17 cellular contexts compared by ENCODE assay signal in the genomic region with DNA sequence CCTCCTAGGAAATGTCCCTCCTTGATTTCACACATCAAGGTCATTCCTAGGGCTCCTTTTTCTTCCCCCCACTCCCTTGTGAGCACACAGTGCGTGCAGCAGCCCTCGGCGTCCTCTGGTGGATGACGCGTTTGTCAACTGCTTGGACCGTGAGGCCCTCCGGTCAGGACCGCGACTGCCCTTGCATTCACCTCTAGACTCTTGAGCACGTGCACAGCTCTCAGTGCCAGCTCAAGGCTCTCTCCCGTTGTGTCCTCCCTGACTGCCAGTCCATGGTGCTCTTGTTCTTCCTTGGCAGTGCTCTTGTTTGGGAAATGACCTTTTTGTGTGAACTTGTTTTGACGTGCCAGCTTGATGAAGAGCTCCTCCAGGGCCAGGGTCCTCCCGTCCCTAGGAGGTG.
DNase-seq lines count a peak whose midpoint lies in the region; ATAC-seq, FAIRE-seq and TF ChIP-seq lines count a peak whose summit lies in the region.
"Had no signal": no experiment of that assay in that cellular context is flagged by ENCODE, and none has a peak within 500 bp of the region (broad histone marks: within the 10 kb centered on the region; RNA-seq: fewer than 3 reads in every experiment).

No MANE protein-coding gene starts in this region.

- POLR2A ChIA-PET in HepG2 (lab: Yijun Ruan, JAX) = no interaction called here

- no TSS peak for BruUV-seq in HepG2 (replicated peaks; lab: Mats Ljungman, UMichigan)

- H3K4me1 ChIP-seq in liver (ENCODE audit: control insufficient read depth in 4 of 4, insufficient read depth in 4 of 4, low read length in 3 of 4) (peaks cover 1 to 12% (median 8%) of the 10 kb centered on the region in 4 donors), HepG2 (ENCODE audit: insufficient read depth, low read length) (no peaks in the 10 kb centered on the region), heart left ventricle (peaks cover 12 to 81% (median 57%) of the 10 kb centered on the region in 12 donors), right lobe of liver (peaks cover 0 to 14% (median 0%) of the 10 kb centered on the region in 4 donors), sigmoid colon (peaks cover 0 to 25% (median 10%) of the 10 kb centered on the region in 4 donors)

- no peak for TF ChIP-seq POLR2A in HepG2 (IDR thresholded peaks at IDR 0.05; ENCODE audit: insufficient read depth in 1 of 2, low read depth in 2 of 2, low read length in 2 of 2)
- no peak for TF ChIP-seq POLR2A in heart left ventricle (IDR thresholded peaks at IDR 0.05)
- TF ChIP-seq POLR2A in right lobe of liver (IDR thresholded peaks at IDR 0.05) = no peak
- no peak for TF ChIP-seq POLR2A in sigmoid colon (IDR thresholded peaks at IDR 0.05)

- H3K9me3 Mint-ChIP-seq in activated T-cell treated with anti-CD3 and anti-CD28 coated beads, Interleukin-2, amount 50 U/mL, for 72 hours = no peaks in the 10 kb centered on the region
- H3K9me3 Mint-ChIP-seq: CD8-positive, alpha-beta memory T cell had no signal

- no peaks in the 10 kb centered on the region for H3K4me1 Mint-ChIP-seq in activated T-cell treated with anti-CD3 and anti-CD28 coated beads, Interleukin-2, amount 50 U/mL, for 72 hours (ENCODE audit: low read depth)
- H3K4me1 Mint-ChIP-seq: CD8-positive, alpha-beta memory T cell had no signal

- H3K4me3 ChIP-seq in liver (ENCODE audit: low read depth in 1 of 3, low read length in 3 of 3) (no peak overlapping the region), HepG2 (replicated peaks in 1 of 3; ENCODE audit: insufficient read depth in 1 of 3, low read depth in 2 of 3, low read length in 3 of 3) (no peak overlapping the region), heart left ventricle (no peak overlapping the region), right lobe of liver (no peak overlapping the region), sigmoid colon (no peak overlapping the region)
- H3K4me3 ChIP-seq: BLaER1 had no signal

- H3K79me2 ChIP-seq in HepG2 (ENCODE audit: insufficient read depth, low read length) = peaks cover 5% of the 10 kb centered on the region

- TF ChIP-seq EP300 in HepG2 (IDR thresholded peaks at IDR 0.05; ENCODE audit: low read depth in 2 of 2, low read length in 2 of 2) = no peak
- TF ChIP-seq EP300 in HepG2 (CRISPR knock-in tag; IDR thresholded peaks at IDR 0.05; ENCODE audit: borderline replicate concordance) = no peak
- no peak for TF ChIP-seq EP300 in sigmoid colon (IDR thresholded peaks at IDR 0.05)

- no peak for TF ChIP-seq CTCF in liver (IDR thresholded peaks at IDR 0.05; ENCODE audit: low read depth, low read length, missing input control)
- TF ChIP-seq CTCF in HepG2 (CRISPR knock-in tag; IDR thresholded peaks at IDR 0.05) = no peak
- peak in 2 of 12 donors; percentile 14 to 27 for TF ChIP-seq CTCF in heart left ventricle (IDR thresholded peaks at IDR 0.05)
- TF ChIP-seq CTCF in right lobe of liver (IDR thresholded peaks at IDR 0.05) = peak in 1 of 4 donors; percentile 30
- no peak for TF ChIP-seq CTCF in sigmoid colon (IDR thresholded peaks at IDR 0.05)

- 45% methylated on average over 13 of the region's 13 CpGs for WGBS in liver
- 97% methylated on average over 13 of the region's 13 CpGs for WGBS in HepG2 (ENCODE audit: low lambda C conversion rate)
- 43 to 60% (median 50%) methylated on average over 13 of the region's 13 CpGs for WGBS in heart left ventricle, 4 donors
- WGBS in right lobe of liver (ENCODE audit: insufficient coverage, low coverage, low lambda C conversion rate, missing lambda C conversion rate) = 54% methylated on average over 13 of the region's 13 CpGs
- 89 to 91% methylated on average over 13 of the region's 13 CpGs for WGBS in sigmoid colon, 2 donors

- ATAC-seq in HepG2 = no peak
- ATAC-seq in heart left ventricle = peak; percentile 85 to 90 (median 88)
- ATAC-seq in right lobe of liver = peak; percentile 63 to 96 (median 81)
- no peak for ATAC-seq in activated T-cell treated with anti-CD3 and anti-CD28 coated beads, Interleukin-2, amount 50 U/mL, for 72 hours (replicated peaks in 1 of 2)
- no peak for ATAC-seq in HG03571 (IDR thresholded peaks at IDR 0.05; ENCODE audit: unreplicated experiment)
- ATAC-seq: PC-3 had no signal

- H3K27me3 Mint-ChIP-seq in activated T-cell treated with anti-CD3 and anti-CD28 coated beads, Interleukin-2, amount 50 U/mL, for 72 hours (ENCODE audit: low read depth) = peaks cover 16% of the 10 kb centered on the region

- H3K36me3 ChIP-seq in liver (ENCODE audit: control insufficient read depth in 4 of 4, insufficient read depth in 3 of 4, low read depth in 1 of 4, low read length in 3 of 4) (peaks cover 0 to 2% (median under 1%) of the 10 kb centered on the region in 4 donors), HepG2 (replicated peaks in 1 of 2; ENCODE audit: control insufficient read depth in 1 of 2, insufficient read depth in 2 of 2, low read length in 2 of 2) (peaks cover 1 to 3% of the 10 kb centered on the region in 2 experiments; a peak in 1 of 5 replicates), heart left ventricle (no peaks in the 10 kb centered on the region), right lobe of liver (no peaks in the 10 kb centered on the region), sigmoid colon (no peaks in the 10 kb centered on the region)
- H3K36me3 ChIP-seq: BLaER1 had no signal

- H3K27me3 ChIP-seq in liver (ENCODE audit: control insufficient read depth in 4 of 4, insufficient read depth in 4 of 4, low read length in 3 of 4) = no peaks in the 10 kb centered on the region
- no peaks in the 10 kb centered on the region for H3K27me3 ChIP-seq in HepG2 (ENCODE audit: control insufficient read depth in 1 of 2, insufficient read depth in 2 of 2, low read length in 2 of 2)
- H3K27me3 ChIP-seq in heart left ventricle = no peaks in the 10 kb centered on the region
- no peaks in the 10 kb centered on the region for H3K27me3 ChIP-seq in right lobe of liver
- H3K27me3 ChIP-seq in sigmoid colon = no peaks in the 10 kb centered on the region
- H3K27me3 ChIP-seq: BLaER1 had no signal

- in situ Hi-C loops in HepG2 (cut with HindIII; ENCODE audit: extremely low pct_ligation_motif_present, low pct_unique_long_range_greater_than_20kb) = no loop called here

- no peaks in the 10 kb centered on the region for H3K36me3 Mint-ChIP-seq in activated T-cell treated with anti-CD3 and anti-CD28 coated beads, Interleukin-2, amount 50 U/mL, for 72 hours (ENCODE audit: insufficient read depth in 2 of 2)
- H3K36me3 Mint-ChIP-seq: CD8-positive, alpha-beta memory T cell had no signal

- H2AFZ ChIP-seq in HepG2 (ENCODE audit: low read length) = no peak overlapping the region

- no peak for DNase-seq in HepG2 (ENCODE audit: low spot score)
- DNase-seq in heart left ventricle = peak; percentile 69 to 94 (median 79)
- peak in 2 of 3 donors; percentile 82 to 90 for DNase-seq in right lobe of liver
- DNase-seq in sigmoid colon = no peak
- no peak for DNase-seq in NCI-H1930 (lab: John Stamatoyannopoulos, UW)
- no peak for DNase-seq in activated T-cell treated with anti-CD3 and anti-CD28 coated beads, Interleukin-2, amount 50 U/mL, for 72 hours
- DNase-seq: 8988T; CD8-positive, alpha-beta memory T cell; HCEC 1CT; KG1; NCI-H1092 treated with DMSO at 0.1 percent for 48 hours; NCI-H1694 treated with DMSO at 0.1 percent for 48 hours; PC-3 had no signal

- H3K4me2 ChIP-seq in HepG2 (ENCODE audit: low read depth, low read length) = no peak overlapping the region
- H3K4me2 ChIP-seq: BLaER1 had no signal

- H3K9me3 ChIP-seq in liver (ENCODE audit: control insufficient read depth in 4 of 4, low read length in 3 of 4) (no peaks in the 10 kb centered on the region), HepG2 (ENCODE audit: low read length) (no peaks in the 10 kb centered on the region), heart left ventricle (no peaks in the 10 kb centered on the region), right lobe of liver (no peaks in the 10 kb centered on the region), sigmoid colon (no peaks in the 10 kb centered on the region)
- H3K9me3 ChIP-seq: BLaER1 had no signal

- intact Hi-C loops in HepG2 (cut with micrococcal nuclease; ENCODE audit: unreplicated experiment) = no loop called here
- intact Hi-C loops in heart left ventricle (cut with DNase I) = loop anchor here in 1 of 10 donors (5.0 kb wide), 1 partner anchor 37 kb away; no protein-coding TSS in a partner anchor
- intact Hi-C loops in right lobe of liver (cut with DNase I) = loop anchor here in 1 of 2 donors (10.0 kb wide), 1 partner anchor 50 kb away; no protein-coding TSS in a partner anchor
- intact Hi-C loops in sigmoid colon (cut with DNase I) = no loop called here

- FAIRE-seq in HepG2 (lab: Jason Lieb, UNC) = no peak
- FAIRE-seq: HTR-8/SVneo had no signal

- TF ChIP-seq RAD21 in liver (IDR thresholded peaks at IDR 0.05) (peak; percentile 43 to 45), HepG2 (CRISPR knock-in tag; IDR thresholded peaks at IDR 0.05) (no peak)

- no peak overlapping the region for H3K27ac Mint-ChIP-seq in activated T-cell treated with anti-CD3 and anti-CD28 coated beads, Interleukin-2, amount 50 U/mL, for 72 hours
- H3K27ac Mint-ChIP-seq: CD8-positive, alpha-beta memory T cell had no signal

- H4K20me1 ChIP-seq in HepG2 (ENCODE audit: insufficient read depth, low read length) = peaks cover 11% of the 10 kb centered on the region; the same call in 1 of the 2 replicates

- no peak overlapping the region for H3K9ac ChIP-seq in liver (ENCODE audit: low read depth in 1 of 2, low read length in 2 of 2)
- no peak overlapping the region for H3K9ac ChIP-seq in HepG2 (ENCODE audit: insufficient read depth, low read depth, low read length)
- H3K9ac ChIP-seq: BLaER1 had no signal

- H3K27ac ChIP-seq in liver (ENCODE audit: low read depth in 1 of 2, low read length in 2 of 2) (no peak overlapping the region), HepG2 (ENCODE audit: extremely low read length, insufficient read depth, low read length) (no peak overlapping the region), heart left ventricle (peak overlapping the region in 10 of 12 donors; percentile 12 to 77 (median 64)), right lobe of liver (no peak overlapping the region), sigmoid colon (no peak overlapping the region)
- H3K27ac ChIP-seq: BLaER1 had no signal

- CTCF ChIA-PET in HepG2 (lab: Yijun Ruan, JAX; ENCODE audit: low intra/inter-chr PET ratio, low total read pairs) = no interaction called here

- H3K4me3 Mint-ChIP-seq in activated T-cell treated with anti-CD3 and anti-CD28 coated beads, Interleukin-2, amount 50 U/mL, for 72 hours = no peak overlapping the region
- H3K4me3 Mint-ChIP-seq: CD8-positive, alpha-beta memory T cell had no signal

TF ChIP-seq in liver, 16 proteins besides CTCF, POLR2A, EP300 and RAD21 (continues in another document):
- no peak for TF ChIP-seq TAF1 (conservative IDR thresholded peaks at IDR 0.05)
- no peak for TF ChIP-seq SP1 (IDR thresholded peaks at IDR 0.05)

TF ChIP-seq in HepG2, 621 proteins besides CTCF, POLR2A, EP300 and RAD21 (continues in another document):
- no peak for TF ChIP-seq ZNF232 (CRISPR knock-in tag; IDR thresholded peaks at IDR 0.05; ENCODE audit: borderline replicate concordance)
- TF ChIP-seq SETDB1 (CRISPR knock-in tag; IDR thresholded peaks at IDR 0.05; ENCODE audit: borderline replicate concordance) = no peak
- TF ChIP-seq PITX1 (CRISPR knock-in tag; IDR thresholded peaks at IDR 0.05) = no peak
- no peak for TF ChIP-seq MTF1 (CRISPR knock-in tag; IDR thresholded peaks at IDR 0.05)
- no peak for TF ChIP-seq PRMT3 (CRISPR knock-in tag; IDR thresholded peaks at IDR 0.05; ENCODE audit: borderline replicate concordance, low read depth)
- no peak for TF ChIP-seq MED8 (CRISPR knock-in tag; IDR thresholded peaks at IDR 0.05; ENCODE audit: insufficient replicate concordance)

Comparison
In these comparisons a context has a peak if more than half of its experiments do, and no peak if none do; other contexts are left out.
1. ATAC-seq: peak in heart left ventricle (4 of 4) and right lobe of liver (4 of 4); none in HepG2 (single experiment), activated T-cell treated with anti-CD3 and anti-CD28 coated beads, Interleukin-2, amount 50 U/mL, for 72 hours (0 of 2) and HG03571 (single experiment).
2. DNase-seq: peak in heart left ventricle (5 of 5) and right lobe of liver (2 of 3); none in HepG2 (single experiment), sigmoid colon (single experiment), NCI-H1930 (0 of 2) and activated T-cell treated with anti-CD3 and anti-CD28 coated beads, Interleukin-2, amount 50 U/mL, for 72 hours (0 of 2).
3. H3K27ac ChIP-seq: peak in heart left ventricle (10 of 12); none in liver (0 of 2), HepG2 (single experiment), right lobe of liver (0 of 3) and sigmoid colon (0 of 4).